1 cellular context compared by ENCODE assay signal in genomic region chr2:235505210-235505741, GRCh38.
TF ChIP-seq lines count a peak whose summit lies in the region.

No MANE protein-coding gene starts in this region.

TF ChIP-seq in HepG2, 621 proteins besides CTCF, POLR2A, EP300 and RAD21 (continued from another document and continues in another):
- TF ChIP-seq AHDC1 (CRISPR knock-in tag; IDR thresholded peaks at IDR 0.05; ENCODE audit: borderline replicate concordance) (peak; percentile 75; the same call in 1 of the 2 replicates), SP4 (CRISPR knock-in tag; IDR thresholded peaks at IDR 0.05) (no peak), FOXK1 (CRISPR knock-in tag; IDR thresholded peaks at IDR 0.05; ENCODE audit: borderline replicate concordance, low read depth) (peak; percentile 79), HNF4G (IDR thresholded peaks at IDR 0.05; ENCODE audit: borderline replicate concordance, low read depth, low read length) (0 out of 2 replicates have a peak, but pooled peaks have one; percentile 16), HNF4G (CRISPR knock-in tag; IDR thresholded peaks at IDR 0.05; ENCODE audit: borderline replicate concordance, low read depth) (peak; percentile 55; the same call in 1 of the 2 replicates), ZNF17 (CRISPR knock-in tag; IDR thresholded peaks at IDR 0.05) (no peak), TBP (CRISPR knock-in tag; IDR thresholded peaks at IDR 0.05) (no peak), ZNF501 (CRISPR knock-in tag; IDR thresholded peaks at IDR 0.05) (no peak), ZNF646 (CRISPR knock-in tag; IDR thresholded peaks at IDR 0.05) (no peak), HOMEZ (CRISPR knock-in tag; IDR thresholded peaks at IDR 0.05; ENCODE audit: low read depth) (peak; percentile 58; the same call in 1 of the 2 replicates), MLLT10 (CRISPR knock-in tag; IDR thresholded peaks at IDR 0.05) (no peak), KAT2B (IDR thresholded peaks at IDR 0.05; ENCODE audit: borderline replicate concordance, low read depth, low read length) (no peak), FLYWCH1 (CRISPR knock-in tag; IDR thresholded peaks at IDR 0.05) (no peak), ZNF879 (CRISPR knock-in tag; IDR thresholded peaks at IDR 0.05) (no peak), IKZF4 (CRISPR knock-in tag; IDR thresholded peaks at IDR 0.05; ENCODE audit: borderline replicate concordance, low read depth, not compliant biosample characterization) (no peak), TSC22D2 (CRISPR knock-in tag; IDR thresholded peaks at IDR 0.05; ENCODE audit: borderline replicate concordance) (peak; percentile 56; the same call in 1 of the 2 replicates), ISX (CRISPR knock-in tag; conservative IDR thresholded peaks at IDR 0.05) (no peak), TCF7 (IDR thresholded peaks at IDR 0.05; ENCODE audit: low read depth) (peak; percentile 70), TFDP2 (CRISPR knock-in tag; IDR thresholded peaks at IDR 0.05) (peak; percentile 38; the same call in 1 of the 2 replicates), ZNF672 (CRISPR knock-in tag; IDR thresholded peaks at IDR 0.05) (no peak), KLF6 (CRISPR knock-in tag; IDR thresholded peaks at IDR 0.05) (peak; percentile 40; the same call in 1 of the 2 replicates), RXRB (CRISPR knock-in tag; IDR thresholded peaks at IDR 0.05; ENCODE audit: borderline replicate concordance) (peak; percentile 94), ZNF484 (CRISPR knock-in tag; IDR thresholded peaks at IDR 0.05; ENCODE audit: borderline replicate concordance, low read depth) (no peak), NFRKB (IDR thresholded peaks at IDR 0.05) (no peak), AGO1 (IDR thresholded peaks at IDR 0.05; ENCODE audit: low read depth, low read length, poor library complexity, severe bottlenecking) (no peak), ZNF615 (CRISPR knock-in tag; IDR thresholded peaks at IDR 0.05; ENCODE audit: borderline replicate concordance) (no peak), DRAP1 (CRISPR knock-in tag; IDR thresholded peaks at IDR 0.05) (0 out of 2 replicates have a peak, but pooled peaks have one; percentile 24), KAT8 (CRISPR knock-in tag; IDR thresholded peaks at IDR 0.05) (peak; percentile 72), ZBTB49 (CRISPR knock-in tag; IDR thresholded peaks at IDR 0.05; ENCODE audit: borderline replicate concordance) (no peak), EHMT2 (IDR thresholded peaks at IDR 0.05; ENCODE audit: borderline replicate concordance, low read depth, low read length) (no peak), SAP130 (CRISPR knock-in tag; IDR thresholded peaks at IDR 0.05; ENCODE audit: low read depth) (peak; percentile 76), MTA1 (CRISPR knock-in tag; IDR thresholded peaks at IDR 0.05; ENCODE audit: borderline replicate concordance) (peak; percentile 98), ZNF607 (CRISPR knock-in tag; IDR thresholded peaks at IDR 0.05; ENCODE audit: borderline replicate concordance) (peak; percentile 41; the same call in 1 of the 2 replicates), RBAK (CRISPR knock-in tag; IDR thresholded peaks at IDR 0.05) (0 out of 2 replicates have a peak, but pooled peaks have one; percentile 16), HBP1 (CRISPR knock-in tag; IDR thresholded peaks at IDR 0.05; ENCODE audit: low read depth) (0 out of 2 replicates have a peak, but pooled peaks have one; percentile 43), ZBTB2 (CRISPR knock-in tag; IDR thresholded peaks at IDR 0.05; ENCODE audit: low read depth) (no peak), MZF1 (CRISPR knock-in tag; IDR thresholded peaks at IDR 0.05; ENCODE audit: borderline replicate concordance) (0 out of 2 replicates have a peak, but pooled peaks have one; percentile 48), ZSCAN22 (CRISPR knock-in tag; IDR thresholded peaks at IDR 0.05) (no peak), MAFK (conservative IDR thresholded peaks at IDR 0.05 in 1 of 2, IDR thresholded peaks at IDR 0.05 in 1 of 2; ENCODE audit: low read length in 2 of 2) (no peak), YEATS4 (CRISPR knock-in tag; IDR thresholded peaks at IDR 0.05; ENCODE audit: borderline replicate concordance) (peak; percentile 65; the same call in 1 of the 2 replicates), KDM6A (CRISPR knock-in tag; IDR thresholded peaks at IDR 0.05; ENCODE audit: low read depth) (peak; percentile 30; the same call in 1 of the 2 replicates)
